In the genomic region with DNA sequence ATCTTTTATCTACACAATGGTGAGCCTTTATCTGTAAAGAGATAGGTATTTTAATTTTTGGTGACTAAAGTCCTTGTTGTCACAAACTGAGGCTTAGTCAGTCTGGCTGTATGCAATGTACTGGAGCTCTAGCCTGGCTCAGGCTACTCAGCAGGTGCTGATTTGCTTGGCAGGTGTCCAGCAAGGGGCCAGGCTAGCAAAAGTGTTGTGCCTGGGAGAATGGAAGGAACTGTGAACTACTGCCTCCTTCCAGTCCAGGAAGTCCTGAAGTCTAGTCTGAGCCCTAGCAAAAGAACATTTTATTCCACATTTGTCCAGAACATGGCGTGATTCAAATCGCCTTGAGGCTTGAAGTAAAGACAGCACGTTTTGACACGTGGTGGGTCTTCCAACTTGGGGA, we compare ENCODE assay signal across 1 cellular context.
TF ChIP-seq lines count a peak whose summit lies in the region.

No MANE protein-coding gene starts in this region.

TF ChIP-seq in HEK293, 187 proteins besides CTCF, POLR2A, EP300 and RAD21 (continued from another document and continues in another):
- TF ChIP-seq RBAK (tag by site-specific recombination; IDR thresholded peaks at IDR 0.05) (no peak), IKZF3 (tag by site-specific recombination; IDR thresholded peaks at IDR 0.05) (no peak), ZNF530 (tag by site-specific recombination; IDR thresholded peaks at IDR 0.05; ENCODE audit: low read depth) (no peak), ZNF624 (tag by site-specific recombination; IDR thresholded peaks at IDR 0.05) (no peak), FEZF1 (tag by site-specific recombination; IDR thresholded peaks at IDR 0.05) (no peak), ZNF792 (tag by site-specific recombination; IDR thresholded peaks at IDR 0.05) (no peak), ZNF701 (tag by site-specific recombination; IDR thresholded peaks at IDR 0.05) (no peak), ZNF266 (tag by site-specific recombination; IDR thresholded peaks at IDR 0.05; ENCODE audit: low read depth) (no peak), ZNF777 (tag by site-specific recombination; IDR thresholded peaks at IDR 0.05; ENCODE audit: borderline replicate concordance) (no peak), ZNF223 (tag by site-specific recombination; IDR thresholded peaks at IDR 0.05) (no peak), ZNF677 (tag by site-specific recombination; IDR thresholded peaks at IDR 0.05) (no peak), ZNF10 (tag by site-specific recombination; IDR thresholded peaks at IDR 0.05) (peak; percentile 98), ZNF366 (tag by site-specific recombination; conservative IDR thresholded peaks at IDR 0.05) (no peak), SCRT2 (tag by site-specific recombination; IDR thresholded peaks at IDR 0.05) (0 out of 2 replicates have a peak, but pooled peaks have one; percentile 36), ZNF510 (tag by site-specific recombination; IDR thresholded peaks at IDR 0.05; ENCODE audit: insufficient replicate concordance) (no peak), ZNF239 (tag by site-specific recombination; IDR thresholded peaks at IDR 0.05) (no peak), ZNF292 (tag by site-specific recombination; IDR thresholded peaks at IDR 0.05; ENCODE audit: borderline replicate concordance, low read depth) (no peak), ZFP37 (tag by site-specific recombination; IDR thresholded peaks at IDR 0.05) (no peak), WT1 (tag by site-specific recombination; IDR thresholded peaks at IDR 0.05) (no peak), ZEB2 (tag by site-specific recombination; IDR thresholded peaks at IDR 0.05) (no peak), GLI4 (tag by site-specific recombination; IDR thresholded peaks at IDR 0.05) (no peak), ZNF2 (tag by site-specific recombination; IDR thresholded peaks at IDR 0.05) (no peak), BCL11B (tag by site-specific recombination; IDR thresholded peaks at IDR 0.05; ENCODE audit: low read depth) (no peak), ZNF791 (tag by site-specific recombination; IDR thresholded peaks at IDR 0.05) (no peak), ZNF660 (tag by site-specific recombination; IDR thresholded peaks at IDR 0.05) (no peak), SP7 (tag by site-specific recombination; IDR thresholded peaks at IDR 0.05) (no peak), ZNF621 (tag by site-specific recombination; IDR thresholded peaks at IDR 0.05) (no peak), ZBTB7A (tag by site-specific recombination; IDR thresholded peaks at IDR 0.05; ENCODE audit: low read depth) (no peak), EGR2 (tag by site-specific recombination; IDR thresholded peaks at IDR 0.05; ENCODE audit: low read depth) (no peak), ZNF23 (tag by site-specific recombination; IDR thresholded peaks at IDR 0.05; ENCODE audit: borderline replicate concordance) (no peak), ZNF114 (tag by site-specific recombination; IDR thresholded peaks at IDR 0.05) (no peak), ZBTB1 (tag by site-specific recombination; IDR thresholded peaks at IDR 0.05) (no peak), ZNF274 (IDR thresholded peaks at IDR 0.05; ENCODE audit: low read length) (no peak), ZNF274 (tag by site-specific recombination; IDR thresholded peaks at IDR 0.05; ENCODE audit: borderline replicate concordance) (no peak), ZNF561 (tag by site-specific recombination; IDR thresholded peaks at IDR 0.05; ENCODE audit: borderline replicate concordance) (0 out of 2 replicates have a peak, but pooled peaks have one; percentile 55), KLF7 (tag by site-specific recombination; IDR thresholded peaks at IDR 0.05; ENCODE audit: borderline replicate concordance) (no peak), ZBTB8A (tag by site-specific recombination; IDR thresholded peaks at IDR 0.05) (no peak), ZNF629 (tag by site-specific recombination; IDR thresholded peaks at IDR 0.05) (peak; percentile 40; the same call in 1 of the 2 replicates), OSR2 (tag by site-specific recombination; IDR thresholded peaks at IDR 0.05) (peak; percentile 25; the same call in 1 of the 2 replicates), ZNF600 (tag by site-specific recombination; IDR thresholded peaks at IDR 0.05) (peak; percentile 64), MZF1 (tag by site-specific recombination; IDR thresholded peaks at IDR 0.05; ENCODE audit: borderline replicate concordance) (no peak), ZNF768 (tag by site-specific recombination; IDR thresholded peaks at IDR 0.05) (no peak), ZNF560 (tag by site-specific recombination; IDR thresholded peaks at IDR 0.05; ENCODE audit: borderline replicate concordance) (no peak)
- TF ChIP-seq, protein P1, sequence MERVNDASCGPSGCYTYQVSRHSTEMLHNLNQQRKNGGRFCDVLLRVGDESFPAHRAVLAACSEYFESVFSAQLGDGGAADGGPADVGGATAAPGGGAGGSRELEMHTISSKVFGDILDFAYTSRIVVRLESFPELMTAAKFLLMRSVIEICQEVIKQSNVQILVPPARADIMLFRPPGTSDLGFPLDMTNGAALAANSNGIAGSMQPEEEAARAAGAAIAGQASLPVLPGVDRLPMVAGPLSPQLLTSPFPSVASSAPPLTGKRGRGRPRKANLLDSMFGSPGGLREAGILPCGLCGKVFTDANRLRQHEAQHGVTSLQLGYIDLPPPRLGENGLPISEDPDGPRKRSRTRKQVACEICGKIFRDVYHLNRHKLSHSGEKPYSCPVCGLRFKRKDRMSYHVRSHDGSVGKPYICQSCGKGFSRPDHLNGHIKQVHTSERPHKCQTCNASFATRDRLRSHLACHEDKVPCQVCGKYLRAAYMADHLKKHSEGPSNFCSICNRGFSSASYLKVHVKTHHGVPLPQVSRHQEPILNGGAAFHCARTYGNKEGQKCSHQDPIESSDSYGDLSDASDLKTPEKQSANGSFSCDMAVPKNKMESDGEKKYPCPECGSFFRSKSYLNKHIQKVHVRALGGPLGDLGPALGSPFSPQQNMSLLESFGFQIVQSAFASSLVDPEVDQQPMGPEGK (tag by site-specific recombination; IDR thresholded peaks at IDR 0.05), result no peak
- TF ChIP-seq, protein P2, sequence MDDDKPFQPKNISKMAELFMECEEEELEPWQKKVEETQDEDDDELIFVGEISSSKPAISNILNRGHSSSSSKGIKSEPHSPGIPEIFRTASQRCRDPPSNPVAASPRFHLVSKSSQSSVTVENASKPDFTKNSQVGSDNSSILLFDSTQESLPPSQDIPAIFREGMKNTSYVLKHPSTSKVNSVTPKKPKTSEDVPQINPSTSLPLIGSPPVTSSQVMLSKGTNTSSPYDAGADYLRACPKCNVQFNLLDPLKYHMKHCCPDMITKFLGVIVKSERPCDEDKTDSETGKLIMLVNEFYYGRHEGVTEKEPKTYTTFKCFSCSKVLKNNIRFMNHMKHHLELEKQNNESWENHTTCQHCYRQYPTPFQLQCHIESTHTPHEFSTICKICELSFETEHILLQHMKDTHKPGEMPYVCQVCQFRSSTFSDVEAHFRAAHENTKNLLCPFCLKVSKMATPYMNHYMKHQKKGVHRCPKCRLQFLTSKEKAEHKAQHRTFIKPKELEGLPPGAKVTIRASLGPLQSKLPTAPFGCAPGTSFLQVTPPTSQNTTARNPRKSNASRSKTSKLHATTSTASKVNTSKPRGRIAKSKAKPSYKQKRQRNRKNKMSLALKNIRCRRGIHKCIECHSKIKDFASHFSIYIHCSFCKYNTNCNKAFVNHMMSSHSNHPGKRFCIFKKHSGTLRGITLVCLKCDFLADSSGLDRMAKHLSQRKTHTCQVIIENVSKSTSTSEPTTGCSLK (tag by site-specific recombination; IDR thresholded peaks at IDR 0.05), result no peak
- TF ChIP-seq, protein P3, sequence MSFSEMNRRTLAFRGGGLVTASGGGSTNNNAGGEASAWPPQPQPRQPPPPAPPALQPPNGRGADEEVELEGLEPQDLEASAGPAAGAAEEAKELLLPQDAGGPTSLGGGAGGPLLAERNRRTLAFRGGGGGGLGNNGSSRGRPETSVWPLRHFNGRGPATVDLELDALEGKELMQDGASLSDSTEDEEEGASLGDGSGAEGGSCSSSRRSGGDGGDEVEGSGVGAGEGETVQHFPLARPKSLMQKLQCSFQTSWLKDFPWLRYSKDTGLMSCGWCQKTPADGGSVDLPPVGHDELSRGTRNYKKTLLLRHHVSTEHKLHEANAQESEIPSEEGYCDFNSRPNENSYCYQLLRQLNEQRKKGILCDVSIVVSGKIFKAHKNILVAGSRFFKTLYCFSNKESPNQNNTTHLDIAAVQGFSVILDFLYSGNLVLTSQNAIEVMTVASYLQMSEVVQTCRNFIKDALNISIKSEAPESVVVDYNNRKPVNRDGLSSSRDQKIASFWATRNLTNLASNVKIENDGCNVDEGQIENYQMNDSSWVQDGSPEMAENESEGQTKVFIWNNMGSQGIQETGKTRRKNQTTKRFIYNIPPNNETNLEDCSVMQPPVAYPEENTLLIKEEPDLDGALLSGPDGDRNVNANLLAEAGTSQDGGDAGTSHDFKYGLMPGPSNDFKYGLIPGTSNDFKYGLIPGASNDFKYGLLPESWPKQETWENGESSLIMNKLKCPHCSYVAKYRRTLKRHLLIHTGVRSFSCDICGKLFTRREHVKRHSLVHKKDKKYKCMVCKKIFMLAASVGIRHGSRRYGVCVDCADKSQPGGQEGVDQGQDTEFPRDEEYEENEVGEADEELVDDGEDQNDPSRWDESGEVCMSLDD (tag by site-specific recombination; IDR thresholded peaks at IDR 0.05), result no peak
- TF ChIP-seq, protein P4, sequence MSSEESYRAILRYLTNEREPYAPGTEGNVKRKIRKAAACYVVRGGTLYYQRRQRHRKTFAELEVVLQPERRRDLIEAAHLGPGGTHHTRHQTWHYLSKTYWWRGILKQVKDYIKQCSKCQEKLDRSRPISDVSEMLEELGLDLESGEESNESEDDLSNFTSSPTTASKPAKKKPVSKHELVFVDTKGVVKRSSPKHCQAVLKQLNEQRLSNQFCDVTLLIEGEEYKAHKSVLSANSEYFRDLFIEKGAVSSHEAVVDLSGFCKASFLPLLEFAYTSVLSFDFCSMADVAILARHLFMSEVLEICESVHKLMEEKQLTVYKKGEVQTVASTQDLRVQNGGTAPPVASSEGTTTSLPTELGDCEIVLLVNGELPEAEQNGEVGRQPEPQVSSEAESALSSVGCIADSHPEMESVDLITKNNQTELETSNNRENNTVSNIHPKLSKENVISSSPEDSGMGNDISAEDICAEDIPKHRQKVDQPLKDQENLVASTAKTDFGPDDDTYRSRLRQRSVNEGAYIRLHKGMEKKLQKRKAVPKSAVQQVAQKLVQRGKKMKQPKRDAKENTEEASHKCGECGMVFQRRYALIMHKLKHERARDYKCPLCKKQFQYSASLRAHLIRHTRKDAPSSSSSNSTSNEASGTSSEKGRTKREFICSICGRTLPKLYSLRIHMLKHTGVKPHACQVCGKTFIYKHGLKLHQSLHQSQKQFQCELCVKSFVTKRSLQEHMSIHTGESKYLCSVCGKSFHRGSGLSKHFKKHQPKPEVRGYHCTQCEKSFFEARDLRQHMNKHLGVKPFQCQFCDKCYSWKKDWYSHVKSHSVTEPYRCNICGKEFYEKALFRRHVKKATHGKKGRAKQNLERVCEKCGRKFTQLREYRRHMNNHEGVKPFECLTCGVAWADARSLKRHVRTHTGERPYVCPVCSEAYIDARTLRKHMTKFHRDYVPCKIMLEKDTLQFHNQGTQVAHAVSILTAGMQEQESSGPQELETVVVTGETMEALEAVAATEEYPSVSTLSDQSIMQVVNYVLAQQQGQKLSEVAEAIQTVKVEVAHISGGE (tag by site-specific recombination; conservative IDR thresholded peaks at IDR 0.05; ENCODE audit: low read depth), result no peak
- TF ChIP-seq, protein P5, sequence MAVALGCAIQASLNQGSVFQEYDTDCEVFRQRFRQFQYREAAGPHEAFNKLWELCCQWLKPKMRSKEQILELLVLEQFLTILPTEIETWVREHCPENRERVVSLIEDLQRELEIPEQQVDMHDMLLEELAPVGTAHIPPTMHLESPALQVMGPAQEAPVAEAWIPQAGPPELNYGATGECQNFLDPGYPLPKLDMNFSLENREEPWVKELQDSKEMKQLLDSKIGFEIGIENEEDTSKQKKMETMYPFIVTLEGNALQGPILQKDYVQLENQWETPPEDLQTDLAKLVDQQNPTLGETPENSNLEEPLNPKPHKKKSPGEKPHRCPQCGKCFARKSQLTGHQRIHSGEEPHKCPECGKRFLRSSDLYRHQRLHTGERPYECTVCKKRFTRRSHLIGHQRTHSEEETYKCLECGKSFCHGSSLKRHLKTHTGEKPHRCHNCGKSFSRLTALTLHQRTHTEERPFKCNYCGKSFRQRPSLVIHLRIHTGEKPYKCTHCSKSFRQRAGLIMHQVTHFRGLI (tag by site-specific recombination; IDR thresholded peaks at IDR 0.05), result no peak
- TF ChIP-seq, protein P6, sequence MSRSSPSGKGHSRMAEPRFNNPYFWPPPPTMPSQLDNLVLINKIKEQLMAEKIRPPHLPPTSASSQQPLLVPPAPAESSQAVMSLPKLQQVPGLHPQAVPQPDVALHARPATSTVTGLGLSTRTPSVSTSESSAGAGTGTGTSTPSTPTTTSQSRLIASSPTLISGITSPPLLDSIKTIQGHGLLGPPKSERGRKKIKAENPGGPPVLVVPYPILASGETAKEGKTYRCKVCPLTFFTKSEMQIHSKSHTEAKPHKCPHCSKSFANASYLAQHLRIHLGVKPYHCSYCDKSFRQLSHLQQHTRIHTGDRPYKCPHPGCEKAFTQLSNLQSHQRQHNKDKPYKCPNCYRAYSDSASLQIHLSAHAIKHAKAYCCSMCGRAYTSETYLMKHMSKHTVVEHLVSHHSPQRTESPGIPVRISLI (tag by site-specific recombination; IDR thresholded peaks at IDR 0.05), result no peak
- TF ChIP-seq, protein P7, sequence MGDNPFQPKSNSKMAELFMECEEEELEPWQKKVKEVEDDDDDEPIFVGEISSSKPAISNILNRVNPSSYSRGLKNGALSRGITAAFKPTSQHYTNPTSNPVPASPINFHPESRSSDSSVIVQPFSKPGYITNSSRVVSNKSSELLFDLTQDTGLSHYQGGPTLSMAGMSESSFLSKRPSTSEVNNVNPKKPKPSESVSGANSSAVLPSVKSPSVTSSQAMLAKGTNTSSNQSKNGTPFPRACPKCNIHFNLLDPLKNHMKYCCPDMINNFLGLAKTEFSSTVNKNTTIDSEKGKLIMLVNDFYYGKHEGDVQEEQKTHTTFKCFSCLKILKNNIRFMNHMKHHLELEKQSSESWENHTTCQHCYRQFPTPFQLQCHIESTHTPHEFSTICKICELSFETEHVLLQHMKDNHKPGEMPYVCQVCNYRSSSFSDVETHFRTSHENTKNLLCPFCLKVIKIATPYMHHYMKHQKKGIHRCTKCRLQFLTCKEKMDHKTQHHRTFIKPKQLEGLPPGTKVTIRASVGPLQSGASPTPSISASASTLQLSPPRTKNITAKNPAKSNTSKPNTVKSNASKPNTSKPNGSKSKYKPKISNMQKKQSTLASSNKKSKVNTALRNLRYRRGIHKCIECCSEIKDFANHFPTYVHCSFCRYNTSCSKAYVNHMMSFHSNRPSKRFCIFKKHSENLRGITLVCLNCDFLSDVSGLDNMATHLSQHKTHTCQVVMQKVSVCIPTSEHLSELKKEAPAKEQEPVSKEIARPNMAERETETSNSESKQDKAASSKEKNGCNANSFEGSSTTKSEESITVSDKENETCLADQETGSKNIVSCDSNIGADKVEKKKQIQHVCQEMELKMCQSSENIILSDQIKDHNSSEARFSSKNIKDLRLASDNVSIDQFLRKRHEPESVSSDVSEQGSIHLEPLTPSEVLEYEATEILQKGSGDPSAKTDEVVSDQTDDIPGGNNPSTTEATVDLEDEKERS (tag by site-specific recombination; IDR thresholded peaks at IDR 0.05), result no peak
- TF ChIP-seq, protein P8, sequence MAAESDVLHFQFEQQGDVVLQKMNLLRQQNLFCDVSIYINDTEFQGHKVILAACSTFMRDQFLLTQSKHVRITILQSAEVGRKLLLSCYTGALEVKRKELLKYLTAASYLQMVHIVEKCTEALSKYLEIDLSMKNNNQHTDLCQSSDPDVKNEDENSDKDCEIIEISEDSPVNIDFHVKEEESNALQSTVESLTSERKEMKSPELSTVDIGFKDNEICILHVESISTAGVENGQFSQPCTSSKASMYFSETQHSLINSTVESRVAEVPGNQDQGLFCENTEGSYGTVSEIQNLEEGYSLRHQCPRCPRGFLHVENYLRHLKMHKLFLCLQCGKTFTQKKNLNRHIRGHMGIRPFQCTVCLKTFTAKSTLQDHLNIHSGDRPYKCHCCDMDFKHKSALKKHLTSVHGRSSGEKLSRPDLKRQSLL (tag by site-specific recombination; IDR thresholded peaks at IDR 0.05), result peak; percentile 93
